In genomic region chr15:40790723-40791122, GRCh38 we compare ENCODE assay signal across 22 cellular contexts. TPM values are rescaled to one million over a fixed set of nuclear protein-coding genes. Genes with fewer than 3 reads are reported as not detected.
DNase-seq lines count a peak whose midpoint lies in the region; TF ChIP-seq lines count a peak whose summit lies in the region.
"Had no signal": no experiment of that assay in that cellular context is flagged by ENCODE, and none has a peak within 500 bp of the region (broad histone marks: within the 10 kb centered on the region; RNA-seq: fewer than 3 reads in every experiment).

No MANE protein-coding gene starts in this region.

- H3K14ac ChIP-seq in mesenchymal stem cell (ENCODE audit: low read length in 2 of 2): no peak overlapping the region

- CTCF ChIA-PET in RWPE1 (lab: Yijun Ruan, JAX): interaction anchor here (0.7 kb wide), 1 partner anchor 8 kb away, joined by 3 read pairs; no protein-coding TSS in a partner anchor

- no peak overlapping the region for H2AK5ac ChIP-seq in mesenchymal stem cell (ENCODE audit: low read length, severe bottlenecking)

- DNase-seq in GM23248: peak; percentile 44
- no peak for DNase-seq in RWPE1 (ENCODE audit: low spot score)
- peak; percentile 57 for DNase-seq in epithelial cell of esophagus (ENCODE audit: low read depth)
- peak; percentile 29 for DNase-seq in mesenchymal stem cell
- no peak for DNase-seq in NCI-H1694 treated with DMSO at 0.1 percent for 48 hours (lab: John Stamatoyannopoulos, UW)
- DNase-seq in endodermal cell: no peak
- DNase-seq in NCI-H2029 treated with DMSO at 0.1 percent for 48 hours (lab: John Stamatoyannopoulos, UW): no peak
- DNase-seq in sigmoid colon: no peak
- DNase-seq: activated CD4-positive, alpha-beta memory T cell treated with anti-CD3 and anti-CD28 coated beads for 36 hours; activated naive CD4-positive, alpha-beta T cell treated with anti-CD3 and anti-CD28 coated beads for 36 hours; activated T-cell treated with anti-CD3 and anti-CD28 coated beads, Interleukin-2, amount 50 U/mL, for 1 hour; body of pancreas; CD4-positive, alpha-beta T cell; DMS153; heart left ventricle; immature natural killer cell; NCI-H1417; right cardiac atrium; SJCRH30 had no signal

- peaks cover 16% of the 10 kb centered on the region for H3K36me3 Mint-ChIP-seq in endodermal cell (ENCODE audit: low read depth)

- no peak for TF ChIP-seq CTCF in RWPE1 (conservative IDR thresholded peaks at IDR 0.05; ENCODE audit: low read depth)
- no peak for TF ChIP-seq CTCF in epithelial cell of esophagus (IDR thresholded peaks at IDR 0.05; ENCODE audit: insufficient read depth, low read depth, low read length, missing control alignments)
- TF ChIP-seq CTCF in endodermal cell (conservative IDR thresholded peaks at IDR 0.05): no peak
- no peak for TF ChIP-seq CTCF in sigmoid colon (IDR thresholded peaks at IDR 0.05)

- intact Hi-C loops in sigmoid colon (cut with DNase I): no loop called here

- no peak overlapping the region for H3K4me2 ChIP-seq in GM23248 (ENCODE audit: unreplicated experiment)
- no peak overlapping the region for H3K4me2 ChIP-seq in mesenchymal stem cell (ENCODE audit: low read length, poor library complexity, severe bottlenecking)

- peaks cover 42% of the 10 kb centered on the region for H3K4me1 Mint-ChIP-seq in endodermal cell

- H2BK15ac ChIP-seq in mesenchymal stem cell (ENCODE audit: low read depth, poor library complexity, severe bottlenecking): no peak overlapping the region

- no peak overlapping the region for H4K8ac ChIP-seq in mesenchymal stem cell (ENCODE audit: low read length)

- H3K36me3 ChIP-seq in GM23248 (ENCODE audit: low read depth): peaks cover 2% of the 10 kb centered on the region; the same call in 1 of the 2 replicates
- H3K36me3 ChIP-seq in mesenchymal stem cell (ENCODE audit: control insufficient read depth in 1 of 2, insufficient read depth in 2 of 2, low read depth in 1 of 2, low read length in 2 of 2): peaks cover 5% of the 10 kb centered on the region in 2 experiments
- peaks cover 6% of the 10 kb centered on the region for H3K36me3 ChIP-seq in endodermal cell (ENCODE audit: control insufficient read depth, insufficient read depth, low read length)
- peaks cover 0 to 20% (median 1%) of the 10 kb centered on the region in 4 donors for H3K36me3 ChIP-seq in sigmoid colon
- H3K36me3 ChIP-seq: SJCRH30, thyroid gland had no signal

- H3K4me3 ChIP-seq in GM23248 (no peak overlapping the region), epithelial cell of esophagus (ENCODE audit: low read length) (no peak overlapping the region), mesenchymal stem cell (ENCODE audit: insufficient read depth in 1 of 2, low read depth in 1 of 2, low read length in 2 of 2) (no peak overlapping the region), endodermal cell (ENCODE audit: low read length) (no peak overlapping the region), sigmoid colon (no peak overlapping the region)
- H3K4me3 ChIP-seq: body of pancreas, heart left ventricle, SJCRH30, thyroid gland had no signal

- no peaks in the 10 kb centered on the region for H3K27me3 Mint-ChIP-seq in endodermal cell (ENCODE audit: insufficient read depth)
- H3K27me3 Mint-ChIP-seq: activated CD4-positive, alpha-beta memory T cell treated with anti-CD3 and anti-CD28 coated beads for 36 hours; CD4-positive, alpha-beta T cell; dendritic cell treated with granulocyte-macrophage colony-stimulating factor and Interleukin-4, amounts not matched to agents 40 ng/mL and 50 ng/mL, for 4 days; stimulated activated memory B cell treated with anti-CD40 and anti-IgM and Interleukin-4, amounts not matched to agents 10 μg/mL and 1 μg/mL and 100 μg/mL, for 72 hours had no signal

- no peak for TF ChIP-seq EP300 in sigmoid colon (IDR thresholded peaks at IDR 0.05)

- H3K27ac Mint-ChIP-seq in endodermal cell: no peak overlapping the region
- H3K27ac Mint-ChIP-seq: activated CD4-positive, alpha-beta memory T cell treated with anti-CD3 and anti-CD28 coated beads for 36 hours; activated naive CD4-positive, alpha-beta T cell treated with anti-CD3 and anti-CD28 coated beads for 36 hours; CD4-positive, alpha-beta T cell; dendritic cell treated with granulocyte-macrophage colony-stimulating factor and Interleukin-4, amounts not matched to agents 40 ng/mL and 50 ng/mL, for 4 days; immature natural killer cell; stimulated activated memory B cell treated with anti-CD40 and anti-IgM and Interleukin-4, amounts not matched to agents 10 μg/mL and 1 μg/mL and 100 μg/mL, for 72 hours had no signal

- H3K27me3 ChIP-seq in GM23248 (replicated peaks; ENCODE audit: insufficient read depth) (no peaks in the 10 kb centered on the region), mesenchymal stem cell (ENCODE audit: control insufficient read depth in 1 of 2, insufficient read depth in 1 of 2, low read length in 2 of 2) (no peaks in the 10 kb centered on the region), endodermal cell (ENCODE audit: control insufficient read depth, insufficient read depth, low read length, poor library complexity, severe bottlenecking) (no peaks in the 10 kb centered on the region), sigmoid colon (no peaks in the 10 kb centered on the region)
- H3K27me3 ChIP-seq: body of pancreas, heart left ventricle, SJCRH30, thyroid gland had no signal

- no peak overlapping the region for H2BK5ac ChIP-seq in mesenchymal stem cell (ENCODE audit: low read depth, low read length, poor library complexity, severe bottlenecking)

- no peak overlapping the region for H3K18ac ChIP-seq in mesenchymal stem cell (ENCODE audit: low read depth in 1 of 2, low read length in 2 of 2)

- 38 to 52% methylated on average over 3 of the region's 3 CpGs for WGBS in GM23248 (ENCODE audit: low coverage in 1 of 2, low lambda C conversion rate in 2 of 2, missing lambda C conversion rate in 2 of 2), 2 experiments
- WGBS in mesenchymal stem cell: no CpG with 5 or more reads among the region's 3 CpGs
- 78 to 91% methylated on average over 2 to 3 of the region's 3 CpGs for WGBS in endodermal cell (ENCODE audit: insufficient coverage in 1 of 2, insufficient read length in 1 of 2), 2 experiments
- WGBS in sigmoid colon, 2 donors: 69 to 81% methylated on average over 3 of the region's 3 CpGs

- no peaks in the 10 kb centered on the region for H3K9me3 Mint-ChIP-seq in endodermal cell
- H3K9me3 Mint-ChIP-seq: activated CD4-positive, alpha-beta memory T cell treated with anti-CD3 and anti-CD28 coated beads for 36 hours; activated naive CD4-positive, alpha-beta T cell treated with anti-CD3 and anti-CD28 coated beads for 36 hours; CD4-positive, alpha-beta T cell; dendritic cell treated with granulocyte-macrophage colony-stimulating factor and Interleukin-4, amounts not matched to agents 40 ng/mL and 50 ng/mL, for 4 days; immature natural killer cell; stimulated activated memory B cell treated with anti-CD40 and anti-IgM and Interleukin-4, amounts not matched to agents 10 μg/mL and 1 μg/mL and 100 μg/mL, for 72 hours had no signal

- in situ Hi-C loops in GM23248 (cut with MboI): no loop called here

- H3K9me3 ChIP-seq in GM23248 (ENCODE audit: low read depth) (no peaks in the 10 kb centered on the region), mesenchymal stem cell (ENCODE audit: control insufficient read depth, low read length) (no peaks in the 10 kb centered on the region), endodermal cell (ENCODE audit: control insufficient read depth, low read length) (no peaks in the 10 kb centered on the region), sigmoid colon (no peaks in the 10 kb centered on the region)
- H3K9me3 ChIP-seq: body of pancreas, heart left ventricle, SJCRH30, thyroid gland had no signal

- no peak overlapping the region for H3K4me3 Mint-ChIP-seq in endodermal cell
- H3K4me3 Mint-ChIP-seq: activated CD4-positive, alpha-beta memory T cell treated with anti-CD3 and anti-CD28 coated beads for 36 hours; activated naive CD4-positive, alpha-beta T cell treated with anti-CD3 and anti-CD28 coated beads for 36 hours; CD4-positive, alpha-beta T cell; dendritic cell treated with granulocyte-macrophage colony-stimulating factor and Interleukin-4, amounts not matched to agents 40 ng/mL and 50 ng/mL, for 4 days; immature natural killer cell; stimulated activated memory B cell treated with anti-CD40 and anti-IgM and Interleukin-4, amounts not matched to agents 10 μg/mL and 1 μg/mL and 100 μg/mL, for 72 hours had no signal

- TF ChIP-seq POLR2A in sigmoid colon (IDR thresholded peaks at IDR 0.05): no peak

- no peak overlapping the region for H4K91ac ChIP-seq in mesenchymal stem cell (ENCODE audit: low read length)

- no peak overlapping the region for H3K9ac ChIP-seq in GM23248
- H3K9ac ChIP-seq in mesenchymal stem cell (ENCODE audit: low read length): no peak overlapping the region
- H3K9ac ChIP-seq in endodermal cell (ENCODE audit: extremely low read depth, low read length, poor library complexity, severe bottlenecking): no peak overlapping the region

- H3K79me2 ChIP-seq in GM23248 (ENCODE audit: insufficient read depth): peaks cover 51% of the 10 kb centered on the region

- no peak overlapping the region for H2BK120ac ChIP-seq in mesenchymal stem cell (ENCODE audit: low read depth, low read length)

- peaks cover 32% of the 10 kb centered on the region for H3F3A ChIP-seq in GM23248 (ENCODE audit: insufficient read depth)

- H3K23ac ChIP-seq in mesenchymal stem cell (ENCODE audit: low read length in 2 of 2): no peak overlapping the region

- H4K20me1 ChIP-seq in GM23248 (ENCODE audit: insufficient read depth): no peaks in the 10 kb centered on the region

- peaks cover 32% of the 10 kb centered on the region for H3K4me1 ChIP-seq in GM23248 (ENCODE audit: insufficient read depth)
- H3K4me1 ChIP-seq in mesenchymal stem cell (ENCODE audit: control insufficient read depth, insufficient read depth, low read depth, low read length): peaks cover 15% of the 10 kb centered on the region
- peaks cover 7% of the 10 kb centered on the region for H3K4me1 ChIP-seq in endodermal cell (ENCODE audit: control insufficient read depth, insufficient read depth, low read length)
- peaks cover 0 to 10% (median 2%) of the 10 kb centered on the region in 4 donors for H3K4me1 ChIP-seq in sigmoid colon

- POLR2A ChIA-PET in RWPE1 (lab: Yijun Ruan, JAX; ENCODE audit: low non-redundant PET): no interaction called here

- H3K9me2 ChIP-seq in GM23248 (ENCODE audit: insufficient read depth): no peaks in the 10 kb centered on the region

- peak overlapping the region; percentile 47 for H3K27ac ChIP-seq in GM23248
- peak overlapping the region; percentile 14; the same call in 1 of the 2 replicates for H3K27ac ChIP-seq in RWPE1
- no peak overlapping the region for H3K27ac ChIP-seq in mesenchymal stem cell (ENCODE audit: low read length, poor library complexity, severe bottlenecking)
- no peak overlapping the region for H3K27ac ChIP-seq in endodermal cell (ENCODE audit: low read depth, low read length)
- no peak overlapping the region for H3K27ac ChIP-seq in sigmoid colon
- H3K27ac ChIP-seq: heart left ventricle, SJCRH30, thyroid gland had no signal

- H3K79me1 ChIP-seq in mesenchymal stem cell (replicated peaks; ENCODE audit: low read length, poor library complexity, severe bottlenecking): peaks cover 30% of the 10 kb centered on the region

- no peak overlapping the region for H2BK12ac ChIP-seq in mesenchymal stem cell (ENCODE audit: low read length in 2 of 2)

- no peak overlapping the region for H3K4ac ChIP-seq in mesenchymal stem cell (ENCODE audit: low read depth in 1 of 2, low read length in 2 of 2)

- H2AFZ ChIP-seq in GM23248 (no peak overlapping the region), mesenchymal stem cell (ENCODE audit: low read depth, low read length) (no peak overlapping the region)

RNA-seq across cellular contexts. Expression of gene ZFYVE19, which starts 16.2 kb away (rescaled TPM):
- 24.2 and 33.5 TPM in 2 replicates for total RNA-seq in GM23248 (2014; rRNA removed; shearing (Covaris generic))
- polyA plus RNA-seq in GM23248 (2016; fragmentation: Nextera tagmentation; extraction: Ambion mirVana): 11.7 and 15.0 TPM in 2 replicates
- 11.8 TPM for polyA plus RNA-seq in mesenchymal stem cell (2013, experiment 1 of 2)
- 11.1 TPM for polyA plus RNA-seq in mesenchymal stem cell (2013, experiment 2 of 2)
- 10 to 100 TPM; 15.6 to 15.9 TPM for total RNA-seq in endodermal cell
- 15.9 TPM for polyA plus RNA-seq in endodermal cell (2013, experiment 1 of 2)
- polyA plus RNA-seq in endodermal cell (2013, experiment 2 of 2): 15.6 TPM
- 10 to 100 TPM; 17.5 to 49.6 (median 29.9) TPM for total RNA-seq in sigmoid colon
- 10 to 100 TPM; 14.4 to 32.4 (median 28.7) TPM for polyA plus RNA-seq in sigmoid colon

RNA-seq across cellular contexts. Expression of gene DNAJC17, which starts 16.6 kb away (rescaled TPM):
- total RNA-seq in GM23248 (2014; rRNA removed; shearing (Covaris generic)): 13.4 and 64.4 TPM in 2 replicates
- polyA plus RNA-seq in GM23248 (2016; fragmentation: Nextera tagmentation; extraction: Ambion mirVana) (36.4 and 44.6 TPM in 2 replicates), sigmoid colon (10 to 100 TPM; 46.5 to 56.4 (median 46.8) TPM)
- polyA plus RNA-seq in mesenchymal stem cell (2013, experiment 1 of 2): 36.9 TPM
- polyA plus RNA-seq in mesenchymal stem cell (2013, experiment 2 of 2): 39.3 TPM
- total RNA-seq in endodermal cell (10 to 100 TPM; 34.0 to 41.0 TPM), sigmoid colon (10 to 100 TPM in 2 of 4 donors, 1 to 10 TPM in 2; 9.1 to 25.8 (median 12.8) TPM)
- 49.7 TPM for polyA plus RNA-seq in endodermal cell (2013, experiment 1 of 2)
- polyA plus RNA-seq in endodermal cell (2013, experiment 2 of 2): 41.3 TPM

RNA-seq across cellular contexts. Expression of gene C15orf62, which starts 20.9 kb away (rescaled TPM):
- total RNA-seq in GM23248 (2014; rRNA removed; shearing (Covaris generic)): not detected in 2 replicates
- polyA plus RNA-seq in GM23248 (2016; fragmentation: Nextera tagmentation; extraction: Ambion mirVana): 0.11 and 0.28 TPM in 2 replicates
- polyA plus RNA-seq in mesenchymal stem cell (2013, experiment 1 of 2): 0.11 TPM
- polyA plus RNA-seq in mesenchymal stem cell (2013, experiment 2 of 2): 0.04 TPM
- under 1 TPM; 0.46 to 0.57 TPM for total RNA-seq in endodermal cell
- polyA plus RNA-seq in endodermal cell (2013, experiment 1 of 2): 0.21 TPM
- 0.33 TPM for polyA plus RNA-seq in endodermal cell (2013, experiment 2 of 2)
- under 1 TPM in 3 of 4 donors, not detected in 1; 0.28 to 0.71 (median 0.66) TPM for total RNA-seq in sigmoid colon
- polyA plus RNA-seq in sigmoid colon: 1 to 10 TPM in 1 of 3 donors, not detected in 2; 1.1 TPM

RNA-seq across cellular contexts. Expression of gene GCHFR, which starts 26.9 kb away (rescaled TPM):
- total RNA-seq in GM23248 (2014; rRNA removed; shearing (Covaris generic)): 0.54 and 8.9 TPM in 2 replicates
- polyA plus RNA-seq in GM23248 (2016; fragmentation: Nextera tagmentation; extraction: Ambion mirVana) (1.8 and 2.3 TPM in 2 replicates), sigmoid colon (10 to 100 TPM; 45.0 to 71.7 (median 54.6) TPM)
- 8.8 TPM for polyA plus RNA-seq in mesenchymal stem cell (2013, experiment 1 of 2)
- polyA plus RNA-seq in mesenchymal stem cell (2013, experiment 2 of 2): 8.8 TPM
- total RNA-seq in endodermal cell (10 to 100 TPM; 33.6 to 47.1 TPM), sigmoid colon (10 to 100 TPM in 3 of 4 donors, 1 to 10 TPM in 1; 2.2 to 27.8 (median 15.8) TPM)
- 21.0 TPM for polyA plus RNA-seq in endodermal cell (2013, experiment 1 of 2)
- 19.3 TPM for polyA plus RNA-seq in endodermal cell (2013, experiment 2 of 2)
- total RNA-seq: SJCRH30 had no signal

RNA-seq across cellular contexts. Expression of gene RMDN3, which starts 35.7 kb away (rescaled TPM):
- total RNA-seq in GM23248 (2014; rRNA removed; shearing (Covaris generic)): 25.9 and 30.0 TPM in 2 replicates
- polyA plus RNA-seq in GM23248 (2016; fragmentation: Nextera tagmentation; extraction: Ambion mirVana): 41.4 TPM in 2 replicates
- polyA plus RNA-seq in mesenchymal stem cell (2013, experiment 1 of 2): 15.7 TPM
- 17.6 TPM for polyA plus RNA-seq in mesenchymal stem cell (2013, experiment 2 of 2)
- 10 to 100 TPM; 15.7 to 23.5 TPM for total RNA-seq in endodermal cell
- 20.9 TPM for polyA plus RNA-seq in endodermal cell (2013, experiment 1 of 2)
- polyA plus RNA-seq in endodermal cell (2013, experiment 2 of 2): 20.8 TPM
- total RNA-seq in sigmoid colon: 10 to 100 TPM; 20.8 to 26.4 (median 22.4) TPM
- polyA plus RNA-seq in sigmoid colon: 10 to 100 TPM in 1 of 3 donors, 1 to 10 TPM in 2; 7.9 to 32.7 (median 9.6) TPM

Comparison
In these comparisons a context has a peak if more than half of its experiments do, and no peak if none do; other contexts are left out.
1. DNase-seq: peak in GM23248 (single experiment), epithelial cell of esophagus (single experiment) and mesenchymal stem cell (single experiment); none in RWPE1 (single experiment), NCI-H1694 treated with DMSO at 0.1 percent for 48 hours (single experiment), endodermal cell (single experiment), NCI-H2029 treated with DMSO at 0.1 percent for 48 hours (single experiment) and sigmoid colon (single experiment).
2. H3K27ac ChIP-seq: peak in GM23248 (single experiment) and RWPE1 (single experiment); none in mesenchymal stem cell (single experiment), endodermal cell (single experiment) and sigmoid colon (0 of 4).